1 cellular context compared by ENCODE assay signal in the genomic region with DNA sequence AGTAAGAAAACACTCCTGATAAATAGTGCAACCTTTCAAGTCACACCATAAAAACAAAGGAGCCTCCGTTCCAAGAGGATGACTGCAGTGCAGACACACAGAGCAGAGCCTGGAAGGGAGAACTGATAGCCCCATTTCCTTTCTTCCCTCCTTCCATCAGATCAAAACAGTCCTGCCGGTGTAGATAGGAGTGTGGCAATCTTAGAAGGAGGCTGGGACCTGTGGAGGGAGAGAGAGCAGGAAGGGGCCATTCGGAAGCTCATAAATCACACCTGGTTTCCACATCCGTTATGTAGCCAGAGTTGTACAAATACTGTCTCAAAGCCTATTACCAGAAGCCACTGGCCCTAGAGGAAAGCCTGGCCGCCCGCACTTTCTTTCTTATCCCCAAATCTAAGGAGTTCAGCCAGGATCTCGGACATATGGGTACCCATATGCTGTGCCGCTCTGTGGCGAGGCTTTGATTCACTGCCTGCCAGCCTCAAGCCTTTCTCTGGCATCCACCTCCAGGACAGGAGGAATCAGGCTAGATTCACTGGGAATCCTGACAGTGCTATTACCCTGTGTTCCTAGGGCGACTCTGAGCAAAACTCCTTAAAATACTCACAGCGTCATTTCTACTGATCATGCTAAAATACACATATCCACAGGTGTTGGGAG.
A peak's percentile ranks its signal among the peaks of the same experiment; 100 is the strongest.
TF ChIP-seq lines count a peak whose summit lies in the region.

No MANE protein-coding gene starts in this region.

TF ChIP-seq in K562, 482 proteins besides CTCF, POLR2A, EP300 and RAD21 (continued from another document and continues in another):
- TF ChIP-seq, protein P1, sequence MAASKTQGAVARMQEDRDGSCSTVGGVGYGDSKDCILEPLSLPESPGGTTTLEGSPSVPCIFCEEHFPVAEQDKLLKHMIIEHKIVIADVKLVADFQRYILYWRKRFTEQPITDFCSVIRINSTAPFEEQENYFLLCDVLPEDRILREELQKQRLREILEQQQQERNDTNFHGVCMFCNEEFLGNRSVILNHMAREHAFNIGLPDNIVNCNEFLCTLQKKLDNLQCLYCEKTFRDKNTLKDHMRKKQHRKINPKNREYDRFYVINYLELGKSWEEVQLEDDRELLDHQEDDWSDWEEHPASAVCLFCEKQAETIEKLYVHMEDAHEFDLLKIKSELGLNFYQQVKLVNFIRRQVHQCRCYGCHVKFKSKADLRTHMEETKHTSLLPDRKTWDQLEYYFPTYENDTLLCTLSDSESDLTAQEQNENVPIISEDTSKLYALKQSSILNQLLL (CRISPR knock-in tag; IDR thresholded peaks at IDR 0.05; ENCODE audit: borderline replicate concordance) = no peak
- no peak for TF ChIP-seq ZNF436 (CRISPR knock-in tag; IDR thresholded peaks at IDR 0.05)
- no peak for TF ChIP-seq ZFP1 (CRISPR knock-in tag; IDR thresholded peaks at IDR 0.05)
- TF ChIP-seq, protein P2, sequence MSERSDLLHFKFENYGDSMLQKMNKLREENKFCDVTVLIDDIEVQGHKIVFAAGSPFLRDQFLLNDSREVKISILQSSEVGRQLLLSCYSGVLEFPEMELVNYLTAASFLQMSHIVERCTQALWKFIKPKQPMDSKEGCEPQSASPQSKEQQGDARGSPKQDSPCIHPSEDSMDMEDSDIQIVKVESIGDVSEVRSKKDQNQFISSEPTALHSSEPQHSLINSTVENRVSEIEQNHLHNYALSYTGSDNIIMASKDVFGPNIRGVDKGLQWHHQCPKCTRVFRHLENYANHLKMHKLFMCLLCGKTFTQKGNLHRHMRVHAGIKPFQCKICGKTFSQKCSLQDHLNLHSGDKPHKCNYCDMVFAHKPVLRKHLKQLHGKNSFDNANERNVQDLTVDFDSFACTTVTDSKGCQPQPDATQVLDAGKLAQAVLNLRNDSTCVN (CRISPR knock-in tag; IDR thresholded peaks at IDR 0.05) = no peak
- TF ChIP-seq CHD4 (IDR thresholded peaks at IDR 0.05; ENCODE audit: insufficient read depth, insufficient replicate concordance, low read depth, low read length, poor library complexity, severe bottlenecking) = no peak
- TF ChIP-seq, protein P3, sequence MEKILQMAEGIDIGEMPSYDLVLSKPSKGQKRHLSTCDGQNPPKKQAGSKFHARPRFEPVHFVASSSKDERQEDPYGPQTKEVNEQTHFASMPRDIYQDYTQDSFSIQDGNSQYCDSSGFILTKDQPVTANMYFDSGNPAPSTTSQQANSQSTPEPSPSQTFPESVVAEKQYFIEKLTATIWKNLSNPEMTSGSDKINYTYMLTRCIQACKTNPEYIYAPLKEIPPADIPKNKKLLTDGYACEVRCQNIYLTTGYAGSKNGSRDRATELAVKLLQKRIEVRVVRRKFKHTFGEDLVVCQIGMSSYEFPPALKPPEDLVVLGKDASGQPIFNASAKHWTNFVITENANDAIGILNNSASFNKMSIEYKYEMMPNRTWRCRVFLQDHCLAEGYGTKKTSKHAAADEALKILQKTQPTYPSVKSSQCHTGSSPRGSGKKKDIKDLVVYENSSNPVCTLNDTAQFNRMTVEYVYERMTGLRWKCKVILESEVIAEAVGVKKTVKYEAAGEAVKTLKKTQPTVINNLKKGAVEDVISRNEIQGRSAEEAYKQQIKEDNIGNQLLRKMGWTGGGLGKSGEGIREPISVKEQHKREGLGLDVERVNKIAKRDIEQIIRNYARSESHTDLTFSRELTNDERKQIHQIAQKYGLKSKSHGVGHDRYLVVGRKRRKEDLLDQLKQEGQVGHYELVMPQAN (IDR thresholded peaks at IDR 0.05; ENCODE audit: borderline replicate concordance) = no peak
- TF ChIP-seq, protein P4, sequence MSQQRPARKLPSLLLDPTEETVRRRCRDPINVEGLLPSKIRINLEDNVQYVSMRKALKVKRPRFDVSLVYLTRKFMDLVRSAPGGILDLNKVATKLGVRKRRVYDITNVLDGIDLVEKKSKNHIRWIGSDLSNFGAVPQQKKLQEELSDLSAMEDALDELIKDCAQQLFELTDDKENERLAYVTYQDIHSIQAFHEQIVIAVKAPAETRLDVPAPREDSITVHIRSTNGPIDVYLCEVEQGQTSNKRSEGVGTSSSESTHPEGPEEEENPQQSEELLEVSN (IDR thresholded peaks at IDR 0.05; ENCODE audit: borderline replicate concordance in 1 of 2, extremely low read depth in 1 of 2, insufficient read depth in 1 of 2, insufficient read length in 1 of 2, low read depth in 1 of 2, low read length in 1 of 2, poor library complexity in 1 of 2, severe bottlenecking in 1 of 2) = peak in 1 of 2 experiments; percentile 43
- TF ChIP-seq MED1 (CRISPR knock-in tag; IDR thresholded peaks at IDR 0.05; ENCODE audit: borderline replicate concordance) = no peak
- TF ChIP-seq PCBP2 (IDR thresholded peaks at IDR 0.05; ENCODE audit: low read depth, low read length, poor library complexity, severe bottlenecking) = no peak
- TF ChIP-seq RBFOX2 (IDR thresholded peaks at IDR 0.05; ENCODE audit: low read depth, low read length) = peak; percentile 68
- TF ChIP-seq MECOM (CRISPR knock-in tag; IDR thresholded peaks at IDR 0.05) = no peak
- no peak for TF ChIP-seq PTRF (tag; IDR thresholded peaks at IDR 0.05)
- TF ChIP-seq, protein P5, sequence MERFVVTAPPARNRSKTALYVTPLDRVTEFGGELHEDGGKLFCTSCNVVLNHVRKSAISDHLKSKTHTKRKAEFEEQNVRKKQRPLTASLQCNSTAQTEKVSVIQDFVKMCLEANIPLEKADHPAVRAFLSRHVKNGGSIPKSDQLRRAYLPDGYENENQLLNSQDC (CRISPR knock-in tag; IDR thresholded peaks at IDR 0.05) = no peak
- TF ChIP-seq NFE2L1 (tag; IDR thresholded peaks at IDR 0.05; ENCODE audit: borderline replicate concordance, low read depth) = no peak
- TF ChIP-seq ZNF696 (CRISPR knock-in tag; conservative IDR thresholded peaks at IDR 0.05) = no peak
- no peak for TF ChIP-seq NFATC3 (IDR thresholded peaks at IDR 0.05)
- TF ChIP-seq KDM4B (IDR thresholded peaks at IDR 0.05; ENCODE audit: borderline replicate concordance in 2 of 2, low read depth in 1 of 2) = 0 out of 4 replicates have a peak, but pooled peaks of 1 of the 2 experiments have one; percentile 35
- TF ChIP-seq, protein P6, sequence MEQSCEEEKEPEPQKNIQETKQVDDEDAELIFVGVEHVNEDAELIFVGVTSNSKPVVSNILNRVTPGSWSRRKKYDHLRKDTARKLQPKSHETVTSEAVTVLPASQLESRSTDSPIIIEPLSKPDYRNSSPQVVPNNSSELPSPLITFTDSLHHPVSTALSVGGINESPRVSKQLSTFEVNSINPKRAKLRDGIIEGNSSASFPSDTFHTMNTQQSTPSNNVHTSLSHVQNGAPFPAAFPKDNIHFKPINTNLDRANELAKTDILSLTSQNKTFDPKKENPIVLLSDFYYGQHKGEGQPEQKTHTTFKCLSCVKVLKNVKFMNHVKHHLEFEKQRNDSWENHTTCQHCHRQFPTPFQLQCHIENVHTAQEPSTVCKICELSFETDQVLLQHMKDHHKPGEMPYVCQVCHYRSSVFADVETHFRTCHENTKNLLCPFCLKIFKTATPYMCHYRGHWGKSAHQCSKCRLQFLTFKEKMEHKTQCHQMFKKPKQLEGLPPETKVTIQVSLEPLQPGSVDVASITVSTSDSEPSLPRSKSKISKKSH (CRISPR knock-in tag; IDR thresholded peaks at IDR 0.05) = no peak
- TF ChIP-seq ZNF589 (CRISPR knock-in tag; IDR thresholded peaks at IDR 0.05; ENCODE audit: low read depth) = peak; percentile 63
- TF ChIP-seq, protein P7, sequence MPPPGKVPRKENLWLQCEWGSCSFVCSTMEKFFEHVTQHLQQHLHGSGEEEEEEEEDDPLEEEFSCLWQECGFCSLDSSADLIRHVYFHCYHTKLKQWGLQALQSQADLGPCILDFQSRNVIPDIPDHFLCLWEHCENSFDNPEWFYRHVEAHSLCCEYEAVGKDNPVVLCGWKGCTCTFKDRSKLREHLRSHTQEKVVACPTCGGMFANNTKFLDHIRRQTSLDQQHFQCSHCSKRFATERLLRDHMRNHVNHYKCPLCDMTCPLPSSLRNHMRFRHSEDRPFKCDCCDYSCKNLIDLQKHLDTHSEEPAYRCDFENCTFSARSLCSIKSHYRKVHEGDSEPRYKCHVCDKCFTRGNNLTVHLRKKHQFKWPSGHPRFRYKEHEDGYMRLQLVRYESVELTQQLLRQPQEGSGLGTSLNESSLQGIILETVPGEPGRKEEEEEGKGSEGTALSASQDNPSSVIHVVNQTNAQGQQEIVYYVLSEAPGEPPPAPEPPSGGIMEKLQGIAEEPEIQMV (tag; conservative IDR thresholded peaks at IDR 0.05; ENCODE audit: low read depth) = no peak
- TF ChIP-seq ZNF584 (CRISPR knock-in tag; IDR thresholded peaks at IDR 0.05; ENCODE audit: low read depth) = peak; percentile 65; the same call in 1 of the 2 replicates
- TF ChIP-seq DIDO1 (tag; IDR thresholded peaks at IDR 0.05; ENCODE audit: low read depth) = no peak
- TF ChIP-seq JUNB (CRISPR knock-in tag; conservative IDR thresholded peaks at IDR 0.05) = no peak
- no peak for TF ChIP-seq HLTF (IDR thresholded peaks at IDR 0.05)
- TF ChIP-seq, protein P8, sequence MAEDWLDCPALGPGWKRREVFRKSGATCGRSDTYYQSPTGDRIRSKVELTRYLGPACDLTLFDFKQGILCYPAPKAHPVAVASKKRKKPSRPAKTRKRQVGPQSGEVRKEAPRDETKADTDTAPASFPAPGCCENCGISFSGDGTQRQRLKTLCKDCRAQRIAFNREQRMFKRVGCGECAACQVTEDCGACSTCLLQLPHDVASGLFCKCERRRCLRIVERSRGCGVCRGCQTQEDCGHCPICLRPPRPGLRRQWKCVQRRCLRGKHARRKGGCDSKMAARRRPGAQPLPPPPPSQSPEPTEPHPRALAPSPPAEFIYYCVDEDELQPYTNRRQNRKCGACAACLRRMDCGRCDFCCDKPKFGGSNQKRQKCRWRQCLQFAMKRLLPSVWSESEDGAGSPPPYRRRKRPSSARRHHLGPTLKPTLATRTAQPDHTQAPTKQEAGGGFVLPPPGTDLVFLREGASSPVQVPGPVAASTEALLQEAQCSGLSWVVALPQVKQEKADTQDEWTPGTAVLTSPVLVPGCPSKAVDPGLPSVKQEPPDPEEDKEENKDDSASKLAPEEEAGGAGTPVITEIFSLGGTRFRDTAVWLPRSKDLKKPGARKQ (CRISPR knock-in tag; IDR thresholded peaks at IDR 0.05) = no peak
- no peak for TF ChIP-seq ZNF224 (CRISPR knock-in tag; IDR thresholded peaks at IDR 0.05)
- TF ChIP-seq, protein P9, sequence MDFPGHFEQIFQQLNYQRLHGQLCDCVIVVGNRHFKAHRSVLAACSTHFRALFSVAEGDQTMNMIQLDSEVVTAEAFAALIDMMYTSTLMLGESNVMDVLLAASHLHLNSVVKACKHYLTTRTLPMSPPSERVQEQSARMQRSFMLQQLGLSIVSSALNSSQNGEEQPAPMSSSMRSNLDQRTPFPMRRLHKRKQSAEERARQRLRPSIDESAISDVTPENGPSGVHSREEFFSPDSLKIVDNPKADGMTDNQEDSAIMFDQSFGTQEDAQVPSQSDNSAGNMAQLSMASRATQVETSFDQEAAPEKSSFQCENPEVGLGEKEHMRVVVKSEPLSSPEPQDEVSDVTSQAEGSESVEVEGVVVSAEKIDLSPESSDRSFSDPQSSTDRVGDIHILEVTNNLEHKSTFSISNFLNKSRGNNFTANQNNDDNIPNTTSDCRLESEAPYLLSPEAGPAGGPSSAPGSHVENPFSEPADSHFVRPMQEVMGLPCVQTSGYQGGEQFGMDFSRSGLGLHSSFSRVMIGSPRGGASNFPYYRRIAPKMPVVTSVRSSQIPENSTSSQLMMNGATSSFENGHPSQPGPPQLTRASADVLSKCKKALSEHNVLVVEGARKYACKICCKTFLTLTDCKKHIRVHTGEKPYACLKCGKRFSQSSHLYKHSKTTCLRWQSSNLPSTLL (IDR thresholded peaks at IDR 0.05) = no peak
- no peak for TF ChIP-seq CHCHD3 (CRISPR knock-in tag; IDR thresholded peaks at IDR 0.05)
- no peak for TF ChIP-seq LARP7 (IDR thresholded peaks at IDR 0.05)
- no peak for TF ChIP-seq CAMTA2 (CRISPR knock-in tag; conservative IDR thresholded peaks at IDR 0.05)
- no peak for TF ChIP-seq ZNF76 (CRISPR knock-in tag; IDR thresholded peaks at IDR 0.05; ENCODE audit: borderline replicate concordance)
- no peak for TF ChIP-seq HDGF (IDR thresholded peaks at IDR 0.05)
- TF ChIP-seq SLC30A9 (CRISPR knock-in tag; IDR thresholded peaks at IDR 0.05) = no peak
- peak; percentile 41 for TF ChIP-seq CXXC5 (CRISPR knock-in tag; IDR thresholded peaks at IDR 0.05)
- no peak for TF ChIP-seq NR2C2 (CRISPR knock-in tag; IDR thresholded peaks at IDR 0.05)
- peak; percentile 32; the same call in 1 of the 2 replicates for TF ChIP-seq NR2C2 (tag; IDR thresholded peaks at IDR 0.05)
- TF ChIP-seq, protein P10, sequence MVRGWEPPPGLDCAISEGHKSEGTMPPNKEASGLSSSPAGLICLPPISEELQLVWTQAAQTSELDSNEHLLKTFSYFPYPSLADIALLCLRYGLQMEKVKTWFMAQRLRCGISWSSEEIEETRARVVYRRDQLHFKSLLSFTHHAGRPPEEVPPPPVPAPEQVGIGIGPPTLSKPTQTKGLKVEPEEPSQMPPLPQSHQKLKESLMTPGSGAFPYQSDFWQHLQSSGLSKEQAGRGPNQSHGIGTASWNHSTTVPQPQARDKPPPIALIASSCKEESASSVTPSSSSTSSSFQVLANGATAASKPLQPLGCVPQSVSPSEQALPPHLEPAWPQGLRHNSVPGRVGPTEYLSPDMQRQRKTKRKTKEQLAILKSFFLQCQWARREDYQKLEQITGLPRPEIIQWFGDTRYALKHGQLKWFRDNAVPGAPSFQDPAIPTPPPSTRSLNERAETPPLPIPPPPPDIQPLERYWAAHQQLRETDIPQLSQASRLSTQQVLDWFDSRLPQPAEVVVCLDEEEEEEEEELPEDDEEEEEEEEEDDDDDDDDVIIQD (CRISPR knock-in tag; IDR thresholded peaks at IDR 0.05) = no peak
- TF ChIP-seq SP2 (IDR thresholded peaks at IDR 0.05; ENCODE audit: extremely low read depth, low read depth, low read length, poor library complexity, severe bottlenecking) = no peak
- TF ChIP-seq TOE1 (IDR thresholded peaks at IDR 0.05; ENCODE audit: borderline replicate concordance) = no peak
- TF ChIP-seq TOE1 (CRISPR knock-in tag; IDR thresholded peaks at IDR 0.05; ENCODE audit: borderline replicate concordance, low read depth) = no peak
- TF ChIP-seq, protein P11, sequence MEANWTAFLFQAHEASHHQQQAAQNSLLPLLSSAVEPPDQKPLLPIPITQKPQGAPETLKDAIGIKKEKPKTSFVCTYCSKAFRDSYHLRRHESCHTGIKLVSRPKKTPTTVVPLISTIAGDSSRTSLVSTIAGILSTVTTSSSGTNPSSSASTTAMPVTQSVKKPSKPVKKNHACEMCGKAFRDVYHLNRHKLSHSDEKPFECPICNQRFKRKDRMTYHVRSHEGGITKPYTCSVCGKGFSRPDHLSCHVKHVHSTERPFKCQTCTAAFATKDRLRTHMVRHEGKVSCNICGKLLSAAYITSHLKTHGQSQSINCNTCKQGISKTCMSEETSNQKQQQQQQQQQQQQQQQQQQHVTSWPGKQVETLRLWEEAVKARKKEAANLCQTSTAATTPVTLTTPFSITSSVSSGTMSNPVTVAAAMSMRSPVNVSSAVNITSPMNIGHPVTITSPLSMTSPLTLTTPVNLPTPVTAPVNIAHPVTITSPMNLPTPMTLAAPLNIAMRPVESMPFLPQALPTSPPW (CRISPR knock-in tag; IDR thresholded peaks at IDR 0.05) = peak; percentile 69
- TF ChIP-seq, protein P12, sequence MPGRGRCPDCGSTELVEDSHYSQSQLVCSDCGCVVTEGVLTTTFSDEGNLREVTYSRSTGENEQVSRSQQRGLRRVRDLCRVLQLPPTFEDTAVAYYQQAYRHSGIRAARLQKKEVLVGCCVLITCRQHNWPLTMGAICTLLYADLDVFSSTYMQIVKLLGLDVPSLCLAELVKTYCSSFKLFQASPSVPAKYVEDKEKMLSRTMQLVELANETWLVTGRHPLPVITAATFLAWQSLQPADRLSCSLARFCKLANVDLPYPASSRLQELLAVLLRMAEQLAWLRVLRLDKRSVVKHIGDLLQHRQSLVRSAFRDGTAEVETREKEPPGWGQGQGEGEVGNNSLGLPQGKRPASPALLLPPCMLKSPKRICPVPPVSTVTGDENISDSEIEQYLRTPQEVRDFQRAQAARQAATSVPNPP (IDR thresholded peaks at IDR 0.05; ENCODE audit: borderline replicate concordance, insufficient read depth, insufficient read length) = no peak
- peak; percentile 85 for TF ChIP-seq NFIC (IDR thresholded peaks at IDR 0.05)
- TF ChIP-seq RHOXF2B (CRISPR knock-in tag; conservative IDR thresholded peaks at IDR 0.05) = no peak
- no peak for TF ChIP-seq PRMT5 (CRISPR knock-in tag; IDR thresholded peaks at IDR 0.05)
- no peak for TF ChIP-seq U2AF2 (optimal IDR thresholded peaks at IDR 0.05; ENCODE audit: low read depth, low read length)
